Comparison of ENCODE assay signal across 7 cellular contexts in the genomic region with DNA sequence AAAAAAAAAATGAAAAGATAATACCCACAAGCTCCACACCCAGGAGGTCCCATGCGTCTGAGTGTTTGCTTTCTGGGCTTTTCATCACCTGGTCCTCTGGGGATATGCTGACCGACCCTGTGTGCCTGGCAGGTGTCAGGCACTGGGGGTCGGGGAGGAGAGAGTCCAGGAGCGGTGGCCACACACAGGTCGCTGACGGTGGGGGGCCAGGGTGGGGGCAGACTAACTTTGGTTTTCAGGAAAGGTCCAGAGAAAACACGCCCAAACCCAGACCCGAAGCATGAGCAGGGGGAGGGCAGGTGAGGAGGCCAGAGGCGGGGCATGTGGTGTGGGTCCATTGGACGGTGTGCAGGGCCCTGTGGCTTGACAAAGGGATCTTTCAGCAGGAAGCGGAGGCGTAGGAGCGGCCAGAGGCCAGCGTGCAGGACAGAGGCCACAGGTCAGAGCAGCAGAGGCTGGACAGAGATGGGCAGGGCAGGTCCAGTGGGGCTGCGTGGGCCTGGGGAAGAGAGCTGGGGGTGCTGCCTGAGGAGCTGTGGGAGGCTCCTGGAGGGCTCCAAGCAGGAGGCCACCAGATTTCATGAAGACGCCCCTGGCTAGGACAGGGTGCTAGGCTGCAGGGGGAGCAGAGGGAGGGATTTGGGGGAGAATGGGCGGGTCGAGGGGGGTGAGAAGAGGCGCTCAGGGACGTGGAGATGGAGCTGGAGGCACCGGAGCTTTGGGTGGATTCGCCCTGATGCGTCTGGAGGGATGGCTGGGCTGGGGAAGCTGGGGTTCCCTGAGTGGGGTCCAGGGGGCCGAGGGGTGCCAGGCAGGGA. TPM values are rescaled to one million over a fixed set of nuclear protein-coding genes. Genes with fewer than 3 reads are reported as not detected.
DNase-seq lines count a peak whose midpoint lies in the region; ATAC-seq and TF ChIP-seq lines count a peak whose summit lies in the region.
"Had no signal": no experiment of that assay in that cellular context is flagged by ENCODE, and none has a peak within 500 bp of the region (broad histone marks: within the 10 kb centered on the region; RNA-seq: fewer than 3 reads in every experiment).

No MANE protein-coding gene starts in this region.

- no peaks in the 10 kb centered on the region for H3K9me3 Mint-ChIP-seq in CD8-positive, alpha-beta T cell
- H3K9me3 Mint-ChIP-seq in immature natural killer cell, result no peaks in the 10 kb centered on the region

- POLR2A ChIA-PET in CD8-positive, alpha-beta T cell (lab: Charles Lee), result no interaction called here
- POLR2A ChIA-PET in OCI-LY7 (lab: Charles Lee), result no interaction called here

- TF ChIP-seq POLR2A in ovary (IDR thresholded peaks at IDR 0.05), result no peak

- H3K4me1 ChIP-seq in CD8-positive, alpha-beta T cell (ENCODE audit: insufficient read depth, low read length), result peaks cover 33% of the 10 kb centered on the region
- H3K4me1 ChIP-seq in OCI-LY7 (ENCODE audit: insufficient read depth, low read length, poor library complexity, severe bottlenecking) (peaks cover 5% of the 10 kb centered on the region), ovary (ENCODE audit: insufficient read depth) (peaks cover 1% of the 10 kb centered on the region)

- no peaks in the 10 kb centered on the region for H3K36me3 ChIP-seq in CD8-positive, alpha-beta T cell (ENCODE audit: insufficient read depth, low read length)
- H3K36me3 ChIP-seq in OCI-LY7 (ENCODE audit: insufficient read depth, low read length), result no peaks in the 10 kb centered on the region
- no peaks in the 10 kb centered on the region for H3K36me3 ChIP-seq in ovary

- no peak overlapping the region for H3K27ac Mint-ChIP-seq in CD8-positive, alpha-beta T cell
- H3K27ac Mint-ChIP-seq in immature natural killer cell, result no peak overlapping the region

- H3K27ac ChIP-seq in CD8-positive, alpha-beta T cell (ENCODE audit: low read depth, low read length), result no peak overlapping the region
- no peak overlapping the region for H3K27ac ChIP-seq in OCI-LY7 (ENCODE audit: low read depth, low read length, poor library complexity, severe bottlenecking)
- no peak overlapping the region for H3K27ac ChIP-seq in ovary

- H4K20me1 ChIP-seq in OCI-LY7 (ENCODE audit: insufficient read depth, low read length), result no peaks in the 10 kb centered on the region

- intact Hi-C loops in CD8-positive, alpha-beta T cell (cut with DNase I, micrococcal nuclease), result no loop called here
- intact Hi-C loops in OCI-LY7 (cut with micrococcal nuclease; ENCODE audit: unreplicated experiment), result no loop called here
- intact Hi-C loops in ovary (cut with DNase I), result no loop called here

- no peaks in the 10 kb centered on the region for H3K9me2 ChIP-seq in OCI-LY7 (ENCODE audit: insufficient read depth, low read length)

- no peak overlapping the region for H3K4me3 ChIP-seq in CD8-positive, alpha-beta T cell (ENCODE audit: low read depth, low read length)
- H3K4me3 ChIP-seq in OCI-LY7 (ENCODE audit: low read depth, low read length, poor library complexity, severe bottlenecking), result no peak overlapping the region
- no peak overlapping the region for H3K4me3 ChIP-seq in ovary

- CTCF ChIA-PET in CD8-positive, alpha-beta T cell (lab: Charles Lee), result interaction anchor here (0.7 to 8.7 kb wide), 3 partner anchors 11 to 75 kb away, joined by 3 to 108 read pairs (median 3); partner anchors contain the start of gene PERM1
- CTCF ChIA-PET in OCI-LY7 (lab: Charles Lee; ENCODE audit: unreplicated experiment), result interaction anchor here (0.6 kb wide), 2 partner anchors 26 to 486 kb away, joined by 3 read pairs; no protein-coding TSS in a partner anchor

- peaks cover 8% of the 10 kb centered on the region for H3K4me1 Mint-ChIP-seq in CD8-positive, alpha-beta T cell (ENCODE audit: low read depth)
- H3K4me1 Mint-ChIP-seq in immature natural killer cell, result peaks cover 0 to 5% of the 10 kb centered on the region in 2 donors

- no TSS peak for BruUV-seq in OCI-LY7 (replicated peaks; lab: Mats Ljungman, UMichigan)

- no peak for TF ChIP-seq CTCF in CD8-positive, alpha-beta T cell (IDR thresholded peaks at IDR 0.05)
- TF ChIP-seq CTCF in OCI-LY7 (conservative IDR thresholded peaks at IDR 0.05; ENCODE audit: low read length), result no peak
- TF ChIP-seq CTCF in ovary (IDR thresholded peaks at IDR 0.05), result no peak

- H3K27me3 ChIP-seq in CD8-positive, alpha-beta T cell (ENCODE audit: insufficient read depth, low read length), result no peaks in the 10 kb centered on the region
- H3K27me3 ChIP-seq in ovary, result peaks cover 9% of the 10 kb centered on the region

- H3K9me3 ChIP-seq in CD8-positive, alpha-beta T cell (ENCODE audit: low read length), result no peaks in the 10 kb centered on the region
- H3K9me3 ChIP-seq in OCI-LY7 (ENCODE audit: low read length), result no peaks in the 10 kb centered on the region
- no peaks in the 10 kb centered on the region for H3K9me3 ChIP-seq in ovary

- no peak overlapping the region for H2AFZ ChIP-seq in OCI-LY7 (ENCODE audit: low read length)

- TF ChIP-seq EP300 in ovary (IDR thresholded peaks at IDR 0.05), result no peak

- no peak for DNase-seq in CD8-positive, alpha-beta T cell
- DNase-seq in OCI-LY7 (ENCODE audit: low spot score), result no peak
- no peak for DNase-seq in immature natural killer cell
- no peak for DNase-seq in NCI-H748 (lab: John Stamatoyannopoulos, UW; ENCODE audit: unreplicated experiment)
- DNase-seq in ovary, result no peak
- DNase-seq: Right ventricle myocardium superior had no signal

- peaks cover 15% of the 10 kb centered on the region for H3K27me3 Mint-ChIP-seq in CD8-positive, alpha-beta T cell (ENCODE audit: low read depth)
- H3K27me3 Mint-ChIP-seq in immature natural killer cell (ENCODE audit: low read depth in 3 of 3), result peaks cover 11 to 14% (median 12%) of the 10 kb centered on the region in 3 donors

- H3K36me3 Mint-ChIP-seq in CD8-positive, alpha-beta T cell, result no peaks in the 10 kb centered on the region
- H3K36me3 Mint-ChIP-seq in immature natural killer cell, result no peaks in the 10 kb centered on the region

- peak overlapping the region; percentile 66 for H3K4me2 ChIP-seq in OCI-LY7 (ENCODE audit: low read length)

- no peak for ATAC-seq in CD8-positive, alpha-beta T cell
- ATAC-seq in GM18517 (IDR thresholded peaks at IDR 0.05; ENCODE audit: unreplicated experiment), result no peak

- peak overlapping the region; percentile 80 for H3K4me3 Mint-ChIP-seq in CD8-positive, alpha-beta T cell
- peak overlapping the region; percentile 57 to 74 (median 68) for H3K4me3 Mint-ChIP-seq in immature natural killer cell

- H3K79me2 ChIP-seq in OCI-LY7 (ENCODE audit: insufficient read depth, low read depth, low read length), result no peaks in the 10 kb centered on the region

- WGBS in ovary, 3 donors, result 10 to 12% (median 11%) methylated on average over 24 of the region's 24 CpGs

RNA-seq across cellular contexts. Expression of gene RNF223, which starts 15.8 kb away (rescaled TPM):
- total RNA-seq in CD8-positive, alpha-beta T cell, result not detected
- not detected in 2 replicates for total RNA-seq in OCI-LY7 (2014; rRNA removed; shearing (Covaris generic))
- total RNA-seq in OCI-LY7 (2022), result not detected in 2 replicates
- polyA plus RNA-seq in immature natural killer cell, result not detected
- total RNA-seq in ovary, result under 1 TPM in 2 of 7 donors, not detected in 5; 0.36 to 0.92 TPM
- not detected for polyA plus RNA-seq in ovary
- total RNA-seq: Right ventricle myocardium superior had no signal

RNA-seq across cellular contexts. Expression of gene AGRN, which starts 38.4 kb away (rescaled TPM):
- 10 to 100 TPM; 12.1 to 14.0 TPM for total RNA-seq in CD8-positive, alpha-beta T cell
- total RNA-seq in OCI-LY7 (2014; rRNA removed; shearing (Covaris generic)), result 2.2 and 2.7 TPM in 2 replicates
- 9.1 and 9.8 TPM in 2 replicates for total RNA-seq in OCI-LY7 (2022)
- under 1 TPM in 1 of 3 donors, not detected in 2; 0.87 TPM for polyA plus RNA-seq in immature natural killer cell
- total RNA-seq in ovary, result 100 to 1,000 TPM in 1 of 7 donors, 10 to 100 TPM in 6; 10.0 to 138 (median 14.4) TPM
- 10 to 100 TPM in 1 of 2 donors, 1 to 10 TPM in 1; 2.7 to 13.6 TPM for polyA plus RNA-seq in ovary

RNA-seq across cellular contexts. Expression of gene ISG15, which starts 45.0 kb away (rescaled TPM):
- 10 to 100 TPM; 56.4 to 58.4 TPM for total RNA-seq in CD8-positive, alpha-beta T cell
- 99.9 and 110 TPM in 2 replicates for total RNA-seq in OCI-LY7 (2014; rRNA removed; shearing (Covaris generic))
- total RNA-seq in OCI-LY7 (2022) (53.4 and 65.4 TPM in 2 replicates), ovary (10 to 100 TPM in 6 of 7 donors, 1 to 10 TPM in 1; 7.8 to 37.3 (median 11.4) TPM)
- polyA plus RNA-seq in immature natural killer cell (100 to 1,000 TPM; 304 to 360 (median 354) TPM), ovary (10 to 100 TPM in 1 of 2 donors, not detected in 1; 83.5 TPM)

RNA-seq across cellular contexts. Expression of gene C1orf159, which starts 57.6 kb away (rescaled TPM):
- 10 to 100 TPM; 14.3 to 17.6 TPM for total RNA-seq in CD8-positive, alpha-beta T cell
- 13.1 and 27.6 TPM in 2 replicates for total RNA-seq in OCI-LY7 (2014; rRNA removed; shearing (Covaris generic))
- total RNA-seq in OCI-LY7 (2022) (24.1 and 24.5 TPM in 2 replicates), ovary (10 to 100 TPM in 4 of 7 donors, 1 to 10 TPM in 3; 5.3 to 22.1 (median 10.7) TPM)
- polyA plus RNA-seq in immature natural killer cell (1 to 10 TPM in 2 of 3 donors, under 1 TPM in 1; 0.99 to 7.5 (median 4.1) TPM), ovary (1 to 10 TPM in 1 of 2 donors, under 1 TPM in 1; 0.28 to 8.5 TPM)

RNA-seq across cellular contexts. Expression of gene HES4, which starts 58.4 kb away (rescaled TPM):
- 10 to 100 TPM; 26.0 to 30.9 TPM for total RNA-seq in CD8-positive, alpha-beta T cell
- total RNA-seq in OCI-LY7 (2014; rRNA removed; shearing (Covaris generic)), result not detected in 2 replicates
- total RNA-seq in OCI-LY7 (2022) (not detected in 2 replicates), ovary (10 to 100 TPM in 3 of 7 donors, 1 to 10 TPM in 4; 4.5 to 76.2 (median 6.1) TPM)
- polyA plus RNA-seq in immature natural killer cell (1 to 10 TPM; 2.3 to 7.7 (median 2.4) TPM), ovary (1 to 10 TPM in 1 of 2 donors, not detected in 1; 8.4 TPM)
